11 cellular contexts compared by ENCODE assay signal in the genomic region with DNA sequence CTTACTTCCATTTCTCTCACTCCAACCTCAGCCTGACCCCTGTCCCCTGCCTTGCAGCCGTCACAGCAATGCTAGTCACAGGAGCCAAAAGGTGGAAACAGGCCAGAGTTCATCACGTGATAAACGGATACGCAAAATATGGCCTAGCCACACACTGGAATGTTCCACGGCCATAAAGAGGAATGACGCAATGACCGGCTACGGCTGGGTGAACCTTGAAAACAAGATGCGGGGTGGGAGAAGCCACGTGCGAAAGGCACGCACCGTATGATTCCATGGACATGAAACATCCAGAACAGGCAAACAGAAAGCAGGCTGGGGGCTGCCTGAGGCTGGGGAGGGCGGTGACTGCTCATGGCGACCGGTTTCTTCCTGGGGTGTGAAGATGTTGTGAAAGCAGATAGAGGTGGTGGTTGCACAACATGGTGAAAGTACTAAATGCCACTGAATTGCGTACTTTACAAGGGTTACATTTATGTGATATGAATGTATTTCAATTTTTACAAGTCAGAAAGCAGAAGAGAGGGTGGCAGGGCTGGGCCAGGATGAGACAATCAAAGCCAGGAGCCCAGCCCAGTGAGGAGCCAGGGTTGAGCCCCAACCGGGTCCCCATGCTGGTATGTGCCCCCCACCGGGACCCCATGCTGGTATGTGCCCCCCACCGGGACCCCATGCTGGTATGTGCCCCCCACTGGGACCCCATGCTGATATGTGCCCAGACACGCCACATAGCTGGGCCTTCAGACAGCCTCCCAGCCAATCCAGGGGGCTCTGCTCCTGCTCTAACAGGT.
DNase-seq lines count a peak whose midpoint lies in the region; ATAC-seq and TF ChIP-seq lines count a peak whose summit lies in the region.
"Had no signal": no experiment of that assay in that cellular context is flagged by ENCODE, and none has a peak within 500 bp of the region (broad histone marks: within the 10 kb centered on the region; RNA-seq: fewer than 3 reads in every experiment).

No MANE protein-coding gene starts in this region.

- intact Hi-C loops in CD14-positive monocyte (cut with micrococcal nuclease) = loop anchor here in 1 of 2 donors (1.0 kb wide), 1 partner anchor 11 kb away; no protein-coding TSS in a partner anchor

- DNase-seq in CD14-positive monocyte (ENCODE audit: low spot score) (peak; percentile 97), SIG-M5 treated with dmso at 0.1 percent for 504 hours (lab: John Stamatoyannopoulos, UW; ENCODE audit: unreplicated experiment) (peak; percentile 96), pons (ENCODE audit: low spot score) (no peak), globus pallidus (ENCODE audit: low spot score) (no peak), GM13976 (ENCODE audit: low spot score) (no peak), nucleus accumbens (lab: John Stamatoyannopoulos, UW) (no peak)

- H3K9me3 ChIP-seq in gastroesophageal sphincter (no peaks in the 10 kb centered on the region), neutrophil (no peaks in the 10 kb centered on the region)

- H3K4me3 ChIP-seq in gastroesophageal sphincter (no peak overlapping the region), neutrophil (ENCODE audit: low read depth in 1 of 2, low read length in 1 of 2) (peak overlapping the region; percentile 33 to 52)

- H3K27me3 ChIP-seq in gastroesophageal sphincter (no peaks in the 10 kb centered on the region), neutrophil (no peaks in the 10 kb centered on the region)

- H3K9me3 Mint-ChIP-seq in CD14-positive monocyte = no peaks in the 10 kb centered on the region
- H3K9me3 Mint-ChIP-seq: central memory CD8-positive, alpha-beta T cell; natural killer cell treated with Interleukin-12 subunit alpha and Interleukin-12 subunit beta and Interleukin-15 and Interleukin-18, amount 100 ng/mL, for 72 hours had no signal

- H3K36me3 Mint-ChIP-seq in CD14-positive monocyte = peaks cover 36 to 39% of the 10 kb centered on the region in 2 donors
- H3K36me3 Mint-ChIP-seq: natural killer cell treated with Interleukin-12 subunit alpha and Interleukin-12 subunit beta and Interleukin-15 and Interleukin-18, amount 100 ng/mL, for 72 hours had no signal

- in situ Hi-C loops in GM13976 (cut with MboI; ENCODE audit: low sequenced_read_pairs, unreplicated experiment) = no loop called here

- no peak for TF ChIP-seq EP300 in gastroesophageal sphincter (IDR thresholded peaks at IDR 0.05)

- H3K4me1 Mint-ChIP-seq in CD14-positive monocyte = peaks cover 66% of the 10 kb centered on the region
- H3K4me1 Mint-ChIP-seq: central memory CD8-positive, alpha-beta T cell had no signal

- H3K4me3 Mint-ChIP-seq in CD14-positive monocyte = peak overlapping the region; percentile 42 to 75
- H3K4me3 Mint-ChIP-seq: central memory CD8-positive, alpha-beta T cell; natural killer cell treated with Interleukin-12 subunit alpha and Interleukin-12 subunit beta and Interleukin-15 and Interleukin-18, amount 100 ng/mL, for 72 hours had no signal

- H3K36me3 ChIP-seq in gastroesophageal sphincter (peaks cover 0 to 17% of the 10 kb centered on the region in 2 donors), neutrophil (no peaks in the 10 kb centered on the region)

- peak overlapping the region; percentile 100 for H3K27ac Mint-ChIP-seq in CD14-positive monocyte
- H3K27ac Mint-ChIP-seq: natural killer cell treated with Interleukin-12 subunit alpha and Interleukin-12 subunit beta and Interleukin-15 and Interleukin-18, amount 100 ng/mL, for 72 hours had no signal

- TF ChIP-seq POLR2A in gastroesophageal sphincter (IDR thresholded peaks at IDR 0.05) = no peak

- H3K27ac ChIP-seq in gastroesophageal sphincter (peak overlapping the region in 2 of 4 donors; percentile 47 to 52), neutrophil (peak overlapping the region; percentile 89)
- H3K27ac ChIP-seq: C4-2B had no signal

- peak; percentile 54 for ATAC-seq in gastroesophageal sphincter

- WGBS in gastroesophageal sphincter (ENCODE audit: low coverage in 1 of 2), 2 donors = 81 to 87% methylated on average over 12 to 15 of the region's 21 CpGs

- TF ChIP-seq CTCF in CD14-positive monocyte (IDR thresholded peaks at IDR 0.05) (no peak), gastroesophageal sphincter (IDR thresholded peaks at IDR 0.05) (no peak), neutrophil (IDR thresholded peaks at IDR 0.05) (no peak), GM13976 (IDR thresholded peaks at IDR 0.05; ENCODE audit: borderline replicate concordance, control extremely low read depth, extremely low read depth, insufficient read depth, missing control alignments) (no peak)

- peaks cover 2 to 4% (median 2%) of the 10 kb centered on the region in 3 donors for H3K27me3 Mint-ChIP-seq in CD14-positive monocyte (ENCODE audit: low read depth in 3 of 3)
- H3K27me3 Mint-ChIP-seq: central memory CD8-positive, alpha-beta T cell; natural killer cell treated with Interleukin-12 subunit alpha and Interleukin-12 subunit beta and Interleukin-15 and Interleukin-18, amount 100 ng/mL, for 72 hours had no signal

- H3K4me1 ChIP-seq in gastroesophageal sphincter = no peaks in the 10 kb centered on the region
- peaks cover 24 to 27% of the 10 kb centered on the region in 2 experiments for H3K4me1 ChIP-seq in neutrophil (ENCODE audit: control insufficient read depth in 1 of 2, insufficient read depth in 1 of 2, low read depth in 1 of 2, low read length in 1 of 2)

Comparison
In these comparisons a context has a peak if more than half of its experiments do, and no peak if none do; other contexts are left out.
1. DNase-seq: peak in CD14-positive monocyte (single experiment) and SIG-M5 treated with dmso at 0.1 percent for 504 hours (single experiment); none in pons (single experiment), globus pallidus (single experiment), GM13976 (single experiment) and nucleus accumbens (0 of 56).
2. H3K4me3 ChIP-seq: peak in neutrophil (2 of 2); none in gastroesophageal sphincter (0 of 2).